In the genomic region with DNA sequence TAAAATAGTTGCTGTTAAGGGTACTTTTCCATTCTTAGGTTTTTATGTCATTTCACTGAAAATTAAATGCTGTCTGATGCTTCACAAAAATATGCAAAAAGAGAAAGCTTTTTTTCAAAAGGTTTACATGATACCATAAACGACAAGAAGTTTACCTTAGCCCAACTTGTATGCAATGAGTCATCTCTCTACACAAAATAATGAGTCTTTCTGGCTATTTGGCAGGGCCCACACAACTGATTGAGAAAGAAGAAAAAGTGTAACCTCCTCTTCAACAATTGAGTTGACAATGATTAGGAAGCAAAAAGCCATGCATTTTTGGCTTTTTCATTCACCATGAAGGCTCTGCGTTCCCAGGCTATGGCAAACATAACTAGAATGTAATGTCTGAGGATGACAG, we compare ENCODE assay signal across 16 cellular contexts.
DNase-seq lines count a peak whose midpoint lies in the region; ATAC-seq and TF ChIP-seq lines count a peak whose summit lies in the region.
"Had no signal": no experiment of that assay in that cellular context is flagged by ENCODE, and none has a peak within 500 bp of the region (broad histone marks: within the 10 kb centered on the region; RNA-seq: fewer than 3 reads in every experiment).

No MANE protein-coding gene starts in this region.

- no peak overlapping the region for H3K9ac ChIP-seq in mammary epithelial cell (ENCODE audit: insufficient read depth, low read length)
- H3K9ac ChIP-seq in neural progenitor cell: no peak overlapping the region

- H3K79me2 ChIP-seq in mammary epithelial cell (ENCODE audit: insufficient read depth, low read length) (no peaks in the 10 kb centered on the region), neural progenitor cell (ENCODE audit: low read depth) (no peaks in the 10 kb centered on the region)

- no peaks in the 10 kb centered on the region for H3K4me1 Mint-ChIP-seq in neural progenitor cell
- H3K4me1 Mint-ChIP-seq in naive thymus-derived CD8-positive, alpha-beta T cell: no peaks in the 10 kb centered on the region
- H3K4me1 Mint-ChIP-seq: CD4-positive, CD25-positive, alpha-beta regulatory T cell; CD8-positive, alpha-beta memory T cell had no signal

- CTCF ChIA-PET in mammary epithelial cell (lab: Charles Lee; ENCODE audit: low non-redundant PET): no interaction called here

- POLR2A ChIA-PET in naive thymus-derived CD8-positive, alpha-beta T cell (lab: Charles Lee): no interaction called here

- in situ Hi-C loops in mammary epithelial cell (cut with MboI; ENCODE audit: low sequenced_read_pairs in 2 of 2): no loop called here

- H3K9me3 ChIP-seq in MG63: no peaks in the 10 kb centered on the region
- H3K9me3 ChIP-seq in mammary epithelial cell (replicated peaks; ENCODE audit: insufficient read depth, low read length): no peaks in the 10 kb centered on the region
- H3K9me3 ChIP-seq in neural progenitor cell (ENCODE audit: low read depth): no peaks in the 10 kb centered on the region
- H3K9me3 ChIP-seq: BE2C, HAP-1 had no signal

- no peaks in the 10 kb centered on the region for H3K9me3 Mint-ChIP-seq in neural progenitor cell
- H3K9me3 Mint-ChIP-seq in naive thymus-derived CD8-positive, alpha-beta T cell: no peaks in the 10 kb centered on the region

- H3K27me3 ChIP-seq in MG63 (no peaks in the 10 kb centered on the region), mammary epithelial cell (ENCODE audit: insufficient read depth, low read length) (no peaks in the 10 kb centered on the region), neural progenitor cell (no peaks in the 10 kb centered on the region)
- H3K27me3 ChIP-seq: BE2C had no signal

- H3K36me3 Mint-ChIP-seq in neural progenitor cell: no peaks in the 10 kb centered on the region
- H3K36me3 Mint-ChIP-seq in naive thymus-derived CD8-positive, alpha-beta T cell: no peaks in the 10 kb centered on the region
- H3K36me3 Mint-ChIP-seq: CD4-positive, CD25-positive, alpha-beta regulatory T cell; CD8-positive, alpha-beta memory T cell had no signal

- WGBS in mammary epithelial cell (ENCODE audit: low coverage, missing lambda C conversion rate): 47% methylated on average over 2 of the region's 2 CpGs

- dilution Hi-C loops in mammary epithelial cell (cut with HindIII; ENCODE audit: low sequenced_read_pairs): no loop called here

- no peak for ATAC-seq in GM19351 (IDR thresholded peaks at IDR 0.05; ENCODE audit: unreplicated experiment)
- no peak for ATAC-seq in naive thymus-derived CD8-positive, alpha-beta T cell

- intact Hi-C loops in mammary epithelial cell (cut with micrococcal nuclease): no loop called here

- H3K27ac ChIP-seq in mammary epithelial cell (ENCODE audit: insufficient read depth, low read depth, low read length) (no peak overlapping the region), neural progenitor cell (no peak overlapping the region)

- no peak overlapping the region for H3K4me3 Mint-ChIP-seq in neural progenitor cell
- no peak overlapping the region for H3K4me3 Mint-ChIP-seq in naive thymus-derived CD8-positive, alpha-beta T cell
- H3K4me3 Mint-ChIP-seq: CD4-positive, CD25-positive, alpha-beta regulatory T cell; CD8-positive, alpha-beta memory T cell had no signal

- peaks cover 3% of the 10 kb centered on the region for H3K4me1 ChIP-seq in mammary epithelial cell (ENCODE audit: insufficient read depth, low read length)
- H3K4me1 ChIP-seq in neural progenitor cell: no peaks in the 10 kb centered on the region

- H2AFZ ChIP-seq in mammary epithelial cell (ENCODE audit: low read depth, low read length): no peak overlapping the region
- peak overlapping the region; percentile 46 for H2AFZ ChIP-seq in neural progenitor cell (replicated peaks)

- H3K4me2 ChIP-seq in mammary epithelial cell (ENCODE audit: insufficient read depth, low read depth, low read length): no peak overlapping the region
- no peak overlapping the region for H3K4me2 ChIP-seq in neural progenitor cell

- DNase-seq in DMS53 treated with DMSO at 0.1 percent for 48 hours (lab: John Stamatoyannopoulos, UW; ENCODE audit: unreplicated experiment): peak; percentile 56
- DNase-seq in MG63: peak; percentile 5
- DNase-seq in mammary epithelial cell: peak; percentile 19
- no peak for DNase-seq in neural progenitor cell (ENCODE audit: low spot score)
- no peak for DNase-seq in naive thymus-derived CD8-positive, alpha-beta T cell
- no peak for DNase-seq in GOT3 (lab: John Stamatoyannopoulos, UW)
- DNase-seq: BE2C; C1 segment of cervical spinal cord; CD4-positive, CD25-positive, alpha-beta regulatory T cell; CD8-positive, alpha-beta memory T cell; COR-L47; DMS 273 treated with DMSO at 0.1 percent for 48 hours; DMS79; GDM1 had no signal

- no peaks in the 10 kb centered on the region for H3F3A ChIP-seq in neural progenitor cell (ENCODE audit: low read depth)

- H3K27me3 Mint-ChIP-seq in neural progenitor cell (ENCODE audit: insufficient read depth, low read depth): peaks cover 4% of the 10 kb centered on the region
- H3K27me3 Mint-ChIP-seq in naive thymus-derived CD8-positive, alpha-beta T cell: peaks cover 0 to 2% (median 0%) of the 10 kb centered on the region in 5 donors
- H3K27me3 Mint-ChIP-seq: CD4-positive, CD25-positive, alpha-beta regulatory T cell; CD8-positive, alpha-beta memory T cell had no signal

- no TSS peak for BruUV-seq in mammary epithelial cell (replicated peaks; lab: Mats Ljungman, UMichigan)

- H3K36me3 ChIP-seq in MG63 (no peaks in the 10 kb centered on the region), mammary epithelial cell (ENCODE audit: insufficient read depth, low read length) (no peaks in the 10 kb centered on the region), neural progenitor cell (no peaks in the 10 kb centered on the region)
- H3K36me3 ChIP-seq: BE2C, HAP-1 had no signal

- TF ChIP-seq CTCF in mammary epithelial cell (conservative IDR thresholded peaks at IDR 0.05 in 1 of 2, IDR thresholded peaks at IDR 0.05 in 1 of 2; ENCODE audit: extremely low read depth in 1 of 2, insufficient read depth in 1 of 2, low read depth in 1 of 2, low read length in 2 of 2): no peak
- no peak for TF ChIP-seq CTCF in neural progenitor cell (IDR thresholded peaks at IDR 0.05)

- H4K20me1 ChIP-seq in mammary epithelial cell (ENCODE audit: insufficient read depth, low read length) (no peaks in the 10 kb centered on the region), neural progenitor cell (ENCODE audit: low read depth) (no peaks in the 10 kb centered on the region)

- H3K4me3 ChIP-seq in MG63 (no peak overlapping the region), mammary epithelial cell (replicated peaks in 1 of 3; ENCODE audit: insufficient read depth in 1 of 3, low read depth in 2 of 3, low read length in 3 of 3) (no peak overlapping the region), neural progenitor cell (no peak overlapping the region)
- H3K4me3 ChIP-seq: HAP-1 had no signal

- no peak overlapping the region for H3K27ac Mint-ChIP-seq in neural progenitor cell
- H3K27ac Mint-ChIP-seq in naive thymus-derived CD8-positive, alpha-beta T cell: no peak overlapping the region
- H3K27ac Mint-ChIP-seq: CD4-positive, CD25-positive, alpha-beta regulatory T cell; CD8-positive, alpha-beta memory T cell had no signal

Comparison
In these comparisons a context has a peak if more than half of its experiments do, and no peak if none do; other contexts are left out.
1. DNase-seq: peak in DMS53 treated with DMSO at 0.1 percent for 48 hours (single experiment), MG63 (single experiment) and mammary epithelial cell (single experiment); none in neural progenitor cell (single experiment), naive thymus-derived CD8-positive, alpha-beta T cell (0 of 10) and GOT3 (single experiment).